ENCODE assay signal across 13 cellular contexts in genomic region chr12:52872644-52873384, GRCh38. TPM values are rescaled to one million over a fixed set of nuclear protein-coding genes. Genes with fewer than 3 reads are reported as not detected.
DNase-seq lines count a peak whose midpoint lies in the region; ATAC-seq, FAIRE-seq and TF ChIP-seq lines count a peak whose summit lies in the region.
"Had no signal": no experiment of that assay in that cellular context is flagged by ENCODE, and none has a peak within 500 bp of the region (broad histone marks: within the 10 kb centered on the region; RNA-seq: fewer than 3 reads in every experiment).

No MANE protein-coding gene starts in this region.

- H3K9me2 ChIP-seq in PC-9 (ENCODE audit: insufficient read depth) = no peaks in the 10 kb centered on the region
- H3K9me2 ChIP-seq in hepatocyte (replicated peaks; ENCODE audit: insufficient read depth) = no peaks in the 10 kb centered on the region

- no peak overlapping the region for H3K9ac ChIP-seq in subcutaneous abdominal adipose tissue (ENCODE audit: low read length in 5 of 5)

- peak overlapping the region; percentile 82 for H3K4me3 Mint-ChIP-seq in T-helper 2 cell treated with Interferon-gamma antibody and Interleukin-4, amounts not matched to agents 5 μg/mL and 100 μg/mL, for 36 hours

- no peaks in the 10 kb centered on the region for H3K79me2 ChIP-seq in PC-9 (ENCODE audit: low read depth)
- no peaks in the 10 kb centered on the region for H3K79me2 ChIP-seq in hepatocyte

- intact Hi-C loops in PC-9 (cut with micrococcal nuclease; ENCODE audit: unreplicated experiment) = loop anchor here (5.0 kb wide), 4 partner anchors 476 to 656 kb away; partner anchors contain the start of gene KRT7

- no TSS peak for BruUV-seq in PC-9 (replicated peaks; lab: Mats Ljungman, UMichigan)

- ATAC-seq in GM18873 (IDR thresholded peaks at IDR 0.05; ENCODE audit: low FRiP score, unreplicated experiment) = no peak
- ATAC-seq: stimulated activated naive CD8-positive, alpha-beta T cell treated with anti-CD3 and anti-CD28 coated beads, Interleukin-15, Interleukin-2, amounts not matched to agents 100 U/mL and 50 U/mL, for 24 hours had no signal

- peak overlapping the region; percentile 81 for H3K4me2 ChIP-seq in PC-9
- H3K4me2 ChIP-seq in hepatocyte = peak overlapping the region; percentile 80

- POLR2A ChIA-PET in PC-9 (lab: Charles Lee; ENCODE audit: unreplicated experiment) = interaction anchor here (0.6 to 0.9 kb wide), 8 partner anchors 12 to 744 kb away, joined by 3 to 8 read pairs (median 4); no protein-coding TSS in a partner anchor

- FAIRE-seq in D721Med (lab: Jason Lieb, UNC) = no peak

- WGBS in hepatocyte (ENCODE audit: low lambda C conversion rate, missing lambda C conversion rate) = 90% methylated on average over 13 of the region's 13 CpGs

- peak overlapping the region; percentile 100 for H3K27ac ChIP-seq in PC-9
- H3K27ac ChIP-seq in hepatocyte = peak overlapping the region; percentile 91
- H3K27ac ChIP-seq in subcutaneous abdominal adipose tissue (ENCODE audit: low read depth, low read length) = peak overlapping the region; percentile 50

- H3K4me3 ChIP-seq in PC-9 (no peak overlapping the region; the same call in 1 of the 2 replicates), hepatocyte (no peak overlapping the region), subcutaneous abdominal adipose tissue (ENCODE audit: low read depth in 1 of 5, low read length in 5 of 5) (no peak overlapping the region)

- DNase-seq in T-helper 2 cell treated with Interferon-gamma antibody and Interleukin-4, amounts not matched to agents 5 μg/mL and 100 μg/mL, for 36 hours (ENCODE audit: low spot score) = no peak
- no peak for DNase-seq in T-helper 2 cell
- no peak for DNase-seq in PC-9
- peak; percentile 58 for DNase-seq in hepatocyte (ENCODE audit: low spot score)
- DNase-seq in D721Med (ENCODE audit: insufficient read length, low spot score) = no peak
- DNase-seq in NCI-H1417 treated with DMSO at 0.1 percent for 48 hours (lab: John Stamatoyannopoulos, UW) = no peak
- DNase-seq: activated CD4-positive, CD25-positive, alpha-beta regulatory T cell; hypothalamus; stimulated activated naive CD8-positive, alpha-beta T cell treated with anti-CD3 and anti-CD28 coated beads, Interleukin-15, Interleukin-2, amounts not matched to agents 100 U/mL and 50 U/mL, for 24 hours had no signal

- no peaks in the 10 kb centered on the region for H4K20me1 ChIP-seq in PC-9 (ENCODE audit: insufficient read depth)
- no peaks in the 10 kb centered on the region for H4K20me1 ChIP-seq in hepatocyte (ENCODE audit: insufficient read depth, poor library complexity, severe bottlenecking)

- H3K27me3 ChIP-seq in PC-9 (ENCODE audit: insufficient read depth, low read depth) (no peaks in the 10 kb centered on the region), hepatocyte (no peaks in the 10 kb centered on the region), subcutaneous abdominal adipose tissue (ENCODE audit: control insufficient read depth in 5 of 5, insufficient read depth in 4 of 5, low read length in 5 of 5) (peaks cover 0 to 3% (median 0%) of the 10 kb centered on the region in 5 donors)

- no peaks in the 10 kb centered on the region for H3K9me3 Mint-ChIP-seq in T-helper 2 cell treated with Interferon-gamma antibody and Interleukin-4, amounts not matched to agents 5 μg/mL and 100 μg/mL, for 36 hours

- peaks cover 11% of the 10 kb centered on the region for H3K27me3 Mint-ChIP-seq in T-helper 2 cell treated with Interferon-gamma antibody and Interleukin-4, amounts not matched to agents 5 μg/mL and 100 μg/mL, for 36 hours (ENCODE audit: low read depth)

- no peaks in the 10 kb centered on the region for H3K36me3 Mint-ChIP-seq in T-helper 2 cell treated with Interferon-gamma antibody and Interleukin-4, amounts not matched to agents 5 μg/mL and 100 μg/mL, for 36 hours (ENCODE audit: low read depth)

- H3K4me1 Mint-ChIP-seq in T-helper 2 cell treated with Interferon-gamma antibody and Interleukin-4, amounts not matched to agents 5 μg/mL and 100 μg/mL, for 36 hours (ENCODE audit: low read depth) = peaks cover 14% of the 10 kb centered on the region

- TF ChIP-seq CTCF in PC-9 (conservative IDR thresholded peaks at IDR 0.05) (no peak), hepatocyte (IDR thresholded peaks at IDR 0.05; ENCODE audit: poor library complexity) (no peak), D721Med (IDR thresholded peaks at IDR 0.05; ENCODE audit: insufficient read depth, missing control alignments) (no peak)

- H3K4me1 ChIP-seq in PC-9 (replicated peaks; ENCODE audit: insufficient read depth) (peaks cover 51% of the 10 kb centered on the region), hepatocyte (ENCODE audit: insufficient read depth) (peaks cover 43% of the 10 kb centered on the region), subcutaneous abdominal adipose tissue (ENCODE audit: control insufficient read depth in 5 of 5, insufficient read depth in 5 of 5, low read length in 5 of 5) (peaks cover 13 to 36% (median 31%) of the 10 kb centered on the region in 5 donors)

- peaks cover 38% of the 10 kb centered on the region for H3F3A ChIP-seq in PC-9 (ENCODE audit: insufficient read depth, low read depth)

- no peaks in the 10 kb centered on the region for H3K36me3 ChIP-seq in PC-9 (ENCODE audit: low read depth)
- no peaks in the 10 kb centered on the region for H3K36me3 ChIP-seq in hepatocyte (replicated peaks; ENCODE audit: insufficient read depth, low read depth)
- H3K36me3 ChIP-seq in subcutaneous abdominal adipose tissue (ENCODE audit: control insufficient read depth in 5 of 5, insufficient read depth in 5 of 5, low read length in 5 of 5) = no peaks in the 10 kb centered on the region

- no peak overlapping the region for H3K27ac Mint-ChIP-seq in T-helper 2 cell treated with Interferon-gamma antibody and Interleukin-4, amounts not matched to agents 5 μg/mL and 100 μg/mL, for 36 hours

- CTCF ChIA-PET in PC-9 (lab: Charles Lee) = interaction anchor here (0.6 to 1.1 kb wide), 3 partner anchors 52 to 724 kb away, joined by 3 to 4 read pairs (median 3); no protein-coding TSS in a partner anchor

- H3K9me3 ChIP-seq in PC-9 (ENCODE audit: insufficient read depth, low read depth) (no peaks in the 10 kb centered on the region), hepatocyte (ENCODE audit: low read depth) (no peaks in the 10 kb centered on the region), subcutaneous abdominal adipose tissue (ENCODE audit: control insufficient read depth in 5 of 5, low read length in 5 of 5) (no peaks in the 10 kb centered on the region)

- H2AFZ ChIP-seq in PC-9 (no peak overlapping the region), hepatocyte (no peak overlapping the region)

RNA-seq across cellular contexts. Expression of gene KRT78, which starts 24.0 kb away (rescaled TPM):
- 1.5 and 1.7 TPM in 2 replicates for total RNA-seq in PC-9 (2021)
- total RNA-seq in hepatocyte = 0.08 TPM in 1 of 2 replicates, not detected in the other
- not detected in 2 replicates for polyA plus RNA-seq in hepatocyte
- total RNA-seq: OCI-LY7 had no signal
- polyA plus RNA-seq: neural cell had no signal

RNA-seq across cellular contexts. Expression of gene KRT8, which starts 32.1 kb away (rescaled TPM):
- total RNA-seq in PC-9 (2021) (2,689 and 2,962 TPM in 2 replicates), hepatocyte (1,376 and 1,381 TPM in 2 replicates)
- polyA plus RNA-seq in hepatocyte = 2,058 and 2,283 TPM in 2 replicates

RNA-seq across cellular contexts. Expression of gene KRT79, which starts 38.7 kb away (rescaled TPM):
- 0.28 TPM in 1 of 2 replicates, not detected in the other for total RNA-seq in PC-9 (2021)
- 0.07 TPM in 1 of 2 replicates, not detected in the other for total RNA-seq in hepatocyte
- polyA plus RNA-seq in hepatocyte = 0.44 TPM in 1 of 2 replicates, not detected in the other
- total RNA-seq: OCI-LY7 had no signal
- polyA plus RNA-seq: neural cell had no signal

RNA-seq across cellular contexts. Expression of gene KRT4, which starts 58.9 kb away (rescaled TPM):
- total RNA-seq in PC-9 (2021) = 3.0 and 5.3 TPM in 2 replicates
- 8.7 and 9.6 TPM in 2 replicates for total RNA-seq in hepatocyte
- polyA plus RNA-seq in hepatocyte = 4.2 and 7.2 TPM in 2 replicates
- total RNA-seq: OCI-LY7 had no signal
- polyA plus RNA-seq: neural cell had no signal

Comparison
In these comparisons a context has a peak if more than half of its experiments do, and no peak if none do; other contexts are left out.
1. H3K27ac ChIP-seq: peak in every context shown above with its lines; median percentile 100 in PC-9; 91 in hepatocyte; 50 in subcutaneous abdominal adipose tissue.